8 cellular contexts compared by ENCODE assay signal in the genomic region with DNA sequence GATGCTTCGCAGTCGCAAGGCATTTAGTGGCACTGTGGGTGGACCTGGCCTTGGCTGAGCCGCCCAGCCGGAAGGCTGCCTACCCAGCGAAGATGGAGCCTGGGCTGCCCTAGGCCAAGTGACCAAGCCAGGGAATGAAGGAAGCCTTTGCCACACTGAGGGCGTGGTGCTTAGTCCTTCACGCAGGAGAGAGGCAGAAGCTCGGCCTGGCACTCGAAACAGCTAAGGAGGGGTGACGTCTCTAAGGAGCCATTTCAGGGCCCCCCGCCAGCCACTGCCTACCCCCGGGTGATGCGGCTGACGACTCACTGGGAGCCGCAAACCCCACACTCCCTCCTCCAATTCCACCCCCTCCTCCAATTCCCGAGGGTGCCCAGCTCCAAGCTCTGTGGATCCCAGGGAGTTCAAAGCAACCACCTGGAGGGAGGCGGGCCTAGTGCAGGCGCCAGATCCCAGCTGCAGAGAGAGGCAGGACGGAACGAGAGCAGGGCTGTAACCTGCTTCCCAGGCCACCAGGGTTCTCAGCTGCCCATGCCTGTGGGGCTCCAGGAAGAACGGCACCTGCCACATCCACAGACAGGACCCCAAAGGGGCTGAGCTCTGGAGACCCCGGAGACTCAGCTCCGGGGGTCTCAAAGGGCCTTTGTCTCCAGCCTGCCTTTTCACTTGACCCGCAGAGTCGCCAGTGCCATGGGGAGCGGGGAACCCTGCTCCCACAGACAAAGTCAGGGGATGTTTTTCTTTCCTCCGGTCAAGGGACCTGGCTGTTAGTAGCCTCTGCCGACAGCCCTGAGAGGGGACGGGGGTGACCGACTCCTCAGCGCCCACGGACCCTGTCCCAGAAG.
DNase-seq lines count a peak whose midpoint lies in the region; ATAC-seq and TF ChIP-seq lines count a peak whose summit lies in the region.

No MANE protein-coding gene starts in this region.

- H3K4me3 ChIP-seq in right atrium auricular region (peak overlapping the region; percentile 54 to 64), skeletal muscle satellite cell (ENCODE audit: low read length) (peak overlapping the region; percentile 67)

- H3K27ac ChIP-seq in right atrium auricular region: peak overlapping the region; percentile 69 to 84

- no peak overlapping the region for H3K27ac Mint-ChIP-seq in stimulated activated naive CD8-positive, alpha-beta T cell treated with anti-CD3 and anti-CD28 coated beads, Interleukin-15, Interleukin-2, amounts not matched to agents 100 ng/mL and 50 ng/mL, for 24 hours
- no peak overlapping the region for H3K27ac Mint-ChIP-seq in WTC11

- CTCF ChIA-PET in WTC11 (lab: Charles Lee): interaction anchor here (1.0 to 5.2 kb wide), 8 partner anchors 11 to 106 kb away, joined by 3 to 42 read pairs (median 23); no protein-coding TSS in a partner anchor

- H3K36me3 ChIP-seq in right atrium auricular region (no peaks in the 10 kb centered on the region), skeletal muscle satellite cell (ENCODE audit: insufficient read depth, low read length) (no peaks in the 10 kb centered on the region)

- POLR2A ChIA-PET in WTC11 (lab: Charles Lee): no interaction called here

- in situ Hi-C loops in GM13976 (cut with MboI; ENCODE audit: low sequenced_read_pairs, unreplicated experiment): no loop called here

- no peaks in the 10 kb centered on the region for H3K9me3 ChIP-seq in right atrium auricular region
- no peaks in the 10 kb centered on the region for H3K9me3 ChIP-seq in skeletal muscle satellite cell (replicated peaks; ENCODE audit: low read length)

- H3K4me2 ChIP-seq in skeletal muscle satellite cell (ENCODE audit: low read length): peak overlapping the region; percentile 95

- H3K4me1 ChIP-seq in right atrium auricular region (peaks cover 0 to 42% of the 10 kb centered on the region in 2 donors), skeletal muscle satellite cell (ENCODE audit: control insufficient read depth, insufficient read depth, low read length) (peaks cover 21% of the 10 kb centered on the region)

- H3K9ac ChIP-seq in skeletal muscle satellite cell (ENCODE audit: low read depth, low read length): peak overlapping the region; percentile 81

- H3K4me1 Mint-ChIP-seq in stimulated activated naive CD8-positive, alpha-beta T cell treated with anti-CD3 and anti-CD28 coated beads, Interleukin-15, Interleukin-2, amounts not matched to agents 100 ng/mL and 50 ng/mL, for 24 hours (ENCODE audit: low read depth): peaks cover 14% of the 10 kb centered on the region
- H3K4me1 Mint-ChIP-seq in WTC11: peaks cover 10% of the 10 kb centered on the region

- peak overlapping the region; percentile 73 for H3K4me3 Mint-ChIP-seq in stimulated activated naive CD8-positive, alpha-beta T cell treated with anti-CD3 and anti-CD28 coated beads, Interleukin-15, Interleukin-2, amounts not matched to agents 100 ng/mL and 50 ng/mL, for 24 hours
- H3K4me3 Mint-ChIP-seq in WTC11: peak overlapping the region; percentile 62

- no peak for DNase-seq in stimulated activated naive CD8-positive, alpha-beta T cell treated with anti-CD3 and anti-CD28 coated beads, Interleukin-15, Interleukin-2, amounts not matched to agents 100 U/mL and 50 U/mL, for 24 hours
- DNase-seq in WTC11 (ENCODE audit: low spot score) (peak; percentile 46), right atrium auricular region (ENCODE audit: low spot score) (no peak), GM13976 (ENCODE audit: low spot score) (no peak), ecto neural progenitor cell (ENCODE audit: low spot score) (no peak)
- DNase-seq in stimulated activated naive CD4-positive, alpha-beta T cell treated with Interleukin-2 at 50 U/mL for 16 hours (lab: John Stamatoyannopoulos, UW): no peak

- H3K9me3 Mint-ChIP-seq in stimulated activated naive CD8-positive, alpha-beta T cell treated with anti-CD3 and anti-CD28 coated beads, Interleukin-15, Interleukin-2, amounts not matched to agents 100 ng/mL and 50 ng/mL, for 24 hours: no peaks in the 10 kb centered on the region
- no peaks in the 10 kb centered on the region for H3K9me3 Mint-ChIP-seq in WTC11

- H3K27me3 ChIP-seq in right atrium auricular region: no peaks in the 10 kb centered on the region
- H3K27me3 ChIP-seq in skeletal muscle satellite cell (ENCODE audit: control insufficient read depth, insufficient read depth, low read length): peaks cover 13% of the 10 kb centered on the region

- TF ChIP-seq CTCF in WTC11 (IDR thresholded peaks at IDR 0.05) (no peak), right atrium auricular region (IDR thresholded peaks at IDR 0.05) (no peak), GM13976 (IDR thresholded peaks at IDR 0.05; ENCODE audit: borderline replicate concordance, control extremely low read depth, extremely low read depth, insufficient read depth, missing control alignments) (no peak)

- no peaks in the 10 kb centered on the region for H3K27me3 Mint-ChIP-seq in stimulated activated naive CD8-positive, alpha-beta T cell treated with anti-CD3 and anti-CD28 coated beads, Interleukin-15, Interleukin-2, amounts not matched to agents 100 ng/mL and 50 ng/mL, for 24 hours
- H3K27me3 Mint-ChIP-seq in WTC11 (ENCODE audit: low read depth): peaks cover 24% of the 10 kb centered on the region

- no peaks in the 10 kb centered on the region for H3K36me3 Mint-ChIP-seq in stimulated activated naive CD8-positive, alpha-beta T cell treated with anti-CD3 and anti-CD28 coated beads, Interleukin-15, Interleukin-2, amounts not matched to agents 100 ng/mL and 50 ng/mL, for 24 hours (ENCODE audit: low read depth)
- no peaks in the 10 kb centered on the region for H3K36me3 Mint-ChIP-seq in WTC11

- ATAC-seq in stimulated activated naive CD8-positive, alpha-beta T cell treated with anti-CD3 and anti-CD28 coated beads, Interleukin-15, Interleukin-2, amounts not matched to agents 100 U/mL and 50 U/mL, for 24 hours: no peak
- ATAC-seq in WTC11: peak; percentile 21

TF ChIP-seq in WTC11, 78 proteins besides CTCF, POLR2A, EP300 and RAD21:
- TF ChIP-seq ZNF423 (CRISPR knock-in tag; IDR thresholded peaks at IDR 0.05): peak; percentile 43; the same call in 1 of the 2 replicates
- TF ChIP-seq ATF1 (CRISPR knock-in tag; IDR thresholded peaks at IDR 0.05): no peak
